Comparison of ENCODE assay signal across 19 cellular contexts in genomic region chr3:166282931-166283330, GRCh38.
"Had no signal": no experiment of that assay in that cellular context is flagged by ENCODE, and none has a peak within 500 bp of the region (broad histone marks: within the 10 kb centered on the region; RNA-seq: fewer than 3 reads in every experiment).

No MANE protein-coding gene starts in this region.

- H3K4me1 ChIP-seq: right atrium auricular region, stomach had no signal

- H3K9me3 ChIP-seq: mucosa of descending colon, neutrophil, right atrium auricular region had no signal

- H3K36me3 ChIP-seq: neutrophil, right atrium auricular region, stomach had no signal

- DNase-seq: effector CD4-positive, alpha-beta T cell; endodermal cell; erythroblast; foreskin keratinocyte; immature natural killer cell; kidney; left colon; mucosa of descending colon; naive thymus-derived CD8-positive, alpha-beta T cell; posterior cingulate gyrus; small intestine; stimulated activated CD4-positive, alpha-beta T cell treated with anti-CD3 and anti-CD28 coated beads, Interleukin-12 subunit alpha, Interleukin-12 subunit beta, amount 100 ng/mL, for 4 hours; stimulated activated naive CD4-positive, alpha-beta T cell; stomach; substantia nigra; trophoblast cell had no signal

- H3K27ac ChIP-seq: coronary artery, neutrophil, right atrium auricular region, stomach had no signal

- H3K4me3 ChIP-seq: mucosa of descending colon, right atrium auricular region had no signal

- H3K27me3 ChIP-seq: foreskin keratinocyte, neutrophil, right atrium auricular region, stomach had no signal

- ATAC-seq: left colon; mucosa of descending colon; naive thymus-derived CD8-positive, alpha-beta T cell had no signal
